10 cellular contexts compared by ENCODE assay signal in genomic region chr14:73788871-73789590, GRCh38.
DNase-seq lines count a peak whose midpoint lies in the region; ATAC-seq and TF ChIP-seq lines count a peak whose summit lies in the region.
"Had no signal": no experiment of that assay in that cellular context is flagged by ENCODE, and none has a peak within 500 bp of the region (broad histone marks: within the 10 kb centered on the region; RNA-seq: fewer than 3 reads in every experiment).

No MANE protein-coding gene starts in this region.

- no peak for ATAC-seq in CD8-positive, alpha-beta T cell
- no peak for ATAC-seq in psoas muscle
- no peak for ATAC-seq in HG02571 (IDR thresholded peaks at IDR 0.05; ENCODE audit: unreplicated experiment)
- ATAC-seq in GM21367 (IDR thresholded peaks at IDR 0.05; ENCODE audit: unreplicated experiment), result no peak

- H3K36me3 Mint-ChIP-seq in CD8-positive, alpha-beta T cell, result peaks cover 16% of the 10 kb centered on the region
- no peaks in the 10 kb centered on the region for H3K36me3 Mint-ChIP-seq in T-helper 2 cell treated with Interferon-gamma antibody and Interleukin-4, amounts not matched to agents 5 μg/mL and 100 μg/mL, for 36 hours (ENCODE audit: low read depth)

- H3K27me3 Mint-ChIP-seq in CD8-positive, alpha-beta T cell (ENCODE audit: low read depth), result no peaks in the 10 kb centered on the region
- no peaks in the 10 kb centered on the region for H3K27me3 Mint-ChIP-seq in T-helper 2 cell treated with Interferon-gamma antibody and Interleukin-4, amounts not matched to agents 5 μg/mL and 100 μg/mL, for 36 hours (ENCODE audit: low read depth)

- 65 to 76% (median 68%) methylated on average over 5 of the region's 5 CpGs for WGBS in psoas muscle, 3 donors

- H3K9me3 Mint-ChIP-seq in CD8-positive, alpha-beta T cell, result no peaks in the 10 kb centered on the region
- H3K9me3 Mint-ChIP-seq in T-helper 2 cell treated with Interferon-gamma antibody and Interleukin-4, amounts not matched to agents 5 μg/mL and 100 μg/mL, for 36 hours, result no peaks in the 10 kb centered on the region

- peaks cover 40% of the 10 kb centered on the region for H3K4me1 Mint-ChIP-seq in CD8-positive, alpha-beta T cell (ENCODE audit: low read depth)
- H3K4me1 Mint-ChIP-seq in T-helper 2 cell treated with Interferon-gamma antibody and Interleukin-4, amounts not matched to agents 5 μg/mL and 100 μg/mL, for 36 hours (ENCODE audit: low read depth), result peaks cover 37% of the 10 kb centered on the region

- no peak overlapping the region for H3K4me3 ChIP-seq in CD8-positive, alpha-beta T cell (ENCODE audit: low read depth, low read length)
- H3K4me3 ChIP-seq in fibroblast of pulmonary artery (replicated peaks; ENCODE audit: low read depth, low read length), result peak overlapping the region; percentile 4
- H3K4me3 ChIP-seq in psoas muscle, result no peak overlapping the region

- CTCF ChIA-PET in CD8-positive, alpha-beta T cell (lab: Charles Lee), result interaction anchor here (0.6 to 7.5 kb wide), 9 partner anchors 9 to 66 kb away, joined by 3 to 61 read pairs (median 6); a partner anchor contains a TSS

- POLR2A ChIA-PET in CD8-positive, alpha-beta T cell (lab: Charles Lee), result interaction anchor here (1.0 to 6.8 kb wide), 7 partner anchors 9 to 176 kb away, joined by 3 to 219 read pairs (median 13); partner anchors contain the start of gene ACOT6

- no peak overlapping the region for H3K27ac ChIP-seq in CD8-positive, alpha-beta T cell (ENCODE audit: low read depth, low read length)
- H3K27ac ChIP-seq in psoas muscle, result peak overlapping the region; percentile 98

- H3K36me3 ChIP-seq in CD8-positive, alpha-beta T cell (ENCODE audit: insufficient read depth, low read length), result no peaks in the 10 kb centered on the region
- H3K36me3 ChIP-seq in psoas muscle (ENCODE audit: insufficient read depth in 1 of 2, low read depth in 1 of 2), result no peaks in the 10 kb centered on the region

- no peak for TF ChIP-seq CTCF in CD8-positive, alpha-beta T cell (IDR thresholded peaks at IDR 0.05)
- TF ChIP-seq CTCF in fibroblast of pulmonary artery (IDR thresholded peaks at IDR 0.05; ENCODE audit: low read length, missing control alignments) (no peak), psoas muscle (IDR thresholded peaks at IDR 0.05) (no peak)

- peak overlapping the region; percentile 24 for H3K4me3 Mint-ChIP-seq in CD8-positive, alpha-beta T cell
- H3K4me3 Mint-ChIP-seq in T-helper 2 cell treated with Interferon-gamma antibody and Interleukin-4, amounts not matched to agents 5 μg/mL and 100 μg/mL, for 36 hours, result peak overlapping the region; percentile 93

- H3K9me3 ChIP-seq in CD8-positive, alpha-beta T cell (ENCODE audit: low read length), result no peaks in the 10 kb centered on the region
- H3K9me3 ChIP-seq in psoas muscle, result no peaks in the 10 kb centered on the region

- H3K27ac Mint-ChIP-seq in CD8-positive, alpha-beta T cell, result peak overlapping the region; percentile 98
- H3K27ac Mint-ChIP-seq in T-helper 2 cell treated with Interferon-gamma antibody and Interleukin-4, amounts not matched to agents 5 μg/mL and 100 μg/mL, for 36 hours, result peak overlapping the region; percentile 98

- DNase-seq in CD8-positive, alpha-beta T cell, result peak in 1 of 7 experiments; percentile 48
- no peak for DNase-seq in T-helper 2 cell treated with Interferon-gamma antibody and Interleukin-4, amounts not matched to agents 5 μg/mL and 100 μg/mL, for 36 hours (ENCODE audit: low spot score)
- DNase-seq in fibroblast of pulmonary artery (ENCODE audit: low read depth), result no peak
- no peak for DNase-seq in psoas muscle
- no peak for DNase-seq in NCI-H1417 treated with DMSO at 0.1 percent for 48 hours (lab: John Stamatoyannopoulos, UW)
- DNase-seq in CD1c-positive myeloid dendritic cell (ENCODE audit: extremely low spot score), result no peak
- DNase-seq: activated CD8-positive, alpha-beta memory T cell treated with anti-CD3 and anti-CD28 coated beads, Interleukin-2, amount 50 U/mL, for 48 hours; OCI-M1 had no signal

- H3K4me1 ChIP-seq in CD8-positive, alpha-beta T cell (ENCODE audit: insufficient read depth, low read length), result peaks cover 38% of the 10 kb centered on the region
- H3K4me1 ChIP-seq in psoas muscle, result peaks cover 46% of the 10 kb centered on the region

- H3K27me3 ChIP-seq in CD8-positive, alpha-beta T cell (ENCODE audit: insufficient read depth, low read length), result no peaks in the 10 kb centered on the region
- no peaks in the 10 kb centered on the region for H3K27me3 ChIP-seq in psoas muscle (ENCODE audit: insufficient read depth in 3 of 3, low read length in 2 of 3)

- intact Hi-C loops in CD8-positive, alpha-beta T cell (cut with DNase I, micrococcal nuclease), result loop anchor here (5.0 kb wide), 1 partner anchor 37 kb away; no protein-coding TSS in a partner anchor
- intact Hi-C loops in psoas muscle (cut with DNase I), result loop anchor here in 1 of 2 donors (5.0 kb wide), 2 partner anchors 33 to 98 kb away; partner anchors contain the start of gene ZNF410
